1 cellular context compared by ENCODE assay signal in genomic region chr3:152040319-152040718, GRCh38.
TF ChIP-seq lines count a peak whose summit lies in the region.

No MANE protein-coding gene starts in this region.

TF ChIP-seq in GM12878, 131 proteins besides CTCF, POLR2A, EP300 and RAD21 (continued from another document):
- no peak for TF ChIP-seq CUX1 (IDR thresholded peaks at IDR 0.05; ENCODE audit: insufficient replicate concordance, low read depth, low read length)
